1 cellular context compared by ENCODE assay signal in the genomic region with DNA sequence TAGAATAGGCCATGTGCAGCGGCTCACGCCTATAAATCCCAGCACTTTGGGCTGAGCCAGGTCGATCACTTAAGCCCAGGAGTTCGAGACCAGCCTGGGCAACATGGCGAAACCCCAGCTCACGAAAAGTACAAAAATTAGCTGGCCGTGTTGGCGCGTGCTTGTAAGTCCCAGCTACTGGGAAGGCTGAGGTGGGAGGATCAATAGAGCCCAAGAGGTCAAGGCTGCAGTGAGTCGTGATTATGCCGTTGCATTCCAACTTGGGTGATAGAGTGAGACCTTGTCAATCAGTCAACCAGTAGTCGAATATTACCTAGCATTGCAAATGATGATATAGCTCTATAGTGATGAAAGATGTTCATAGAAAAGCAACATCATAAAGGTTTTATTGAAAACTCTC.
TF ChIP-seq lines count a peak whose summit lies in the region.

No MANE protein-coding gene starts in this region.

TF ChIP-seq in GM23338, 12 proteins besides CTCF, POLR2A, EP300 and RAD21 (continued from another document):
- TF ChIP-seq, protein P1, sequence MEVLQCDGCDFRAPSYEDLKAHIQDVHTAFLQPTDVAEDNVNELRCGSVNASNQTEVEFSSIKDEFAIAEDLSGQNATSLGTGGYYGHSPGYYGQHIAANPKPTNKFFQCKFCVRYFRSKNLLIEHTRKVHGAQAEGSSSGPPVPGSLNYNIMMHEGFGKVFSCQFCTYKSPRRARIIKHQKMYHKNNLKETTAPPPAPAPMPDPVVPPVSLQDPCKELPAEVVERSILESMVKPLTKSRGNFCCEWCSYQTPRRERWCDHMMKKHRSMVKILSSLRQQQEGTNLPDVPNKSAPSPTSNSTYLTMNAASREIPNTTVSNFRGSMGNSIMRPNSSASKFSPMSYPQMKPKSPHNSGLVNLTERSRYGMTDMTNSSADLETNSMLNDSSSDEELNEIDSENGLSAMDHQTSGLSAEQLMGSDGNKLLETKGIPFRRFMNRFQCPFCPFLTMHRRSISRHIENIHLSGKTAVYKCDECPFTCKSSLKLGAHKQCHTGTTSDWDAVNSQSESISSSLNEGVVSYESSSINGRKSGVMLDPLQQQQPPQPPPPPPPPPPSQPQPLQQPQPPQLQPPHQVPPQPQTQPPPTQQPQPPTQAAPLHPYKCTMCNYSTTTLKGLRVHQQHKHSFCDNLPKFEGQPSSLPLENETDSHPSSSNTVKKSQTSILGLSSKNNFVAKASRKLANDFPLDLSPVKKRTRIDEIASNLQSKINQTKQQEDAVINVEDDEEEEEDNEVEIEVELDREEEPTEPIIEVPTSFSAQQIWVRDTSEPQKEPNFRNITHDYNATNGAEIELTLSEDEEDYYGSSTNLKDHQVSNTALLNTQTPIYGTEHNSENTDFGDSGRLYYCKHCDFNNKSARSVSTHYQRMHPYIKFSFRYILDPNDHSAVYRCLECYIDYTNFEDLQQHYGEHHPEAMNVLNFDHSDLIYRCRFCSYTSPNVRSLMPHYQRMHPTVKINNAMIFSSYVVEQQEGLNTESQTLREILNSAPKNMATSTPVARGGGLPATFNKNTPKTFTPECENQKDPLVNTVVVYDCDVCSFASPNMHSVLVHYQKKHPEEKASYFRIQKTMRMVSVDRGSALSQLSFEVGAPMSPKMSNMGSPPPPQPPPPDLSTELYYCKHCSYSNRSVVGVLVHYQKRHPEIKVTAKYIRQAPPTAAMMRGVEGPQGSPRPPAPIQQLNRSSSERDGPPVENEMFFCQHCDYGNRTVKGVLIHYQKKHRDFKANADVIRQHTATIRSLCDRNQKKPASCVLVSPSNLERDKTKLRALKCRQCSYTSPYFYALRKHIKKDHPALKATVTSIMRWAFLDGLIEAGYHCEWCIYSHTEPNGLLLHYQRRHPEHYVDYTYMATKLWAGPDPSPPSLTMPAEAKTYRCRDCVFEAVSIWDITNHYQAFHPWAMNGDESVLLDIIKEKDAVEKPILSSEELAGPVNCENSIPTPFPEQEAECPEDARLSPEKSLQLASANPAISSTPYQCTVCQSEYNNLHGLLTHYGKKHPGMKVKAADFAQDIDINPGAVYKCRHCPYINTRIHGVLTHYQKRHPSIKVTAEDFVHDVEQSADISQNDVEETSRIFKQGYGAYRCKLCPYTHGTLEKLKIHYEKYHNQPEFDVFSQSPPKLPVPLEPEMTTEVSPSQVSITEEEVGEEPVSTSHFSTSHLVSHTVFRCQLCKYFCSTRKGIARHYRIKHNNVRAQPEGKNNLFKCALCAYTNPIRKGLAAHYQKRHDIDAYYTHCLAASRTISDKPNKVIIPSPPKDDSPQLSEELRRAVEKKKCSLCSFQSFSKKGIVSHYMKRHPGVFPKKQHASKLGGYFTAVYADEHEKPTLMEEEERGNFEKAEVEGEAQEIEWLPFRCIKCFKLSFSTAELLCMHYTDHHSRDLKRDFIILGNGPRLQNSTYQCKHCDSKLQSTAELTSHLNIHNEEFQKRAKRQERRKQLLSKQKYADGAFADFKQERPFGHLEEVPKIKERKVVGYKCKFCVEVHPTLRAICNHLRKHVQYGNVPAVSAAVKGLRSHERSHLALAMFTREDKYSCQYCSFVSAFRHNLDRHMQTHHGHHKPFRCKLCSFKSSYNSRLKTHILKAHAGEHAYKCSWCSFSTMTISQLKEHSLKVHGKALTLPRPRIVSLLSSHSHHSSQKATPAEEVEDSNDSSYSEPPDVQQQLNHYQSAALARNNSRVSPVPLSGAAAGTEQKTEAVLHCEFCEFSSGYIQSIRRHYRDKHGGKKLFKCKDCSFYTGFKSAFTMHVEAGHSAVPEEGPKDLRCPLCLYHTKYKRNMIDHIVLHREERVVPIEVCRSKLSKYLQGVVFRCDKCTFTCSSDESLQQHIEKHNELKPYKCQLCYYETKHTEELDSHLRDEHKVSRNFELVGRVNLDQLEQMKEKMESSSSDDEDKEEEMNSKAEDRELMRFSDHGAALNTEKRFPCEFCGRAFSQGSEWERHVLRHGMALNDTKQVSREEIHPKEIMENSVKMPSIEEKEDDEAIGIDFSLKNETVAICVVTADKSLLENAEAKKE (CRISPR knock-in tag; IDR thresholded peaks at IDR 0.05) = no peak
- TF ChIP-seq ZNF114 (CRISPR knock-in tag; IDR thresholded peaks at IDR 0.05) = no peak
- TF ChIP-seq, protein P2, sequence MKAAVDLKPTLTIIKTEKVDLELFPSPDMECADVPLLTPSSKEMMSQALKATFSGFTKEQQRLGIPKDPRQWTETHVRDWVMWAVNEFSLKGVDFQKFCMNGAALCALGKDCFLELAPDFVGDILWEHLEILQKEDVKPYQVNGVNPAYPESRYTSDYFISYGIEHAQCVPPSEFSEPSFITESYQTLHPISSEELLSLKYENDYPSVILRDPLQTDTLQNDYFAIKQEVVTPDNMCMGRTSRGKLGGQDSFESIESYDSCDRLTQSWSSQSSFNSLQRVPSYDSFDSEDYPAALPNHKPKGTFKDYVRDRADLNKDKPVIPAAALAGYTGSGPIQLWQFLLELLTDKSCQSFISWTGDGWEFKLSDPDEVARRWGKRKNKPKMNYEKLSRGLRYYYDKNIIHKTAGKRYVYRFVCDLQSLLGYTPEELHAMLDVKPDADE (IDR thresholded peaks at IDR 0.05) = no peak
- no peak for TF ChIP-seq NANOG (IDR thresholded peaks at IDR 0.05; ENCODE audit: borderline replicate concordance)
- TF ChIP-seq, protein P3, sequence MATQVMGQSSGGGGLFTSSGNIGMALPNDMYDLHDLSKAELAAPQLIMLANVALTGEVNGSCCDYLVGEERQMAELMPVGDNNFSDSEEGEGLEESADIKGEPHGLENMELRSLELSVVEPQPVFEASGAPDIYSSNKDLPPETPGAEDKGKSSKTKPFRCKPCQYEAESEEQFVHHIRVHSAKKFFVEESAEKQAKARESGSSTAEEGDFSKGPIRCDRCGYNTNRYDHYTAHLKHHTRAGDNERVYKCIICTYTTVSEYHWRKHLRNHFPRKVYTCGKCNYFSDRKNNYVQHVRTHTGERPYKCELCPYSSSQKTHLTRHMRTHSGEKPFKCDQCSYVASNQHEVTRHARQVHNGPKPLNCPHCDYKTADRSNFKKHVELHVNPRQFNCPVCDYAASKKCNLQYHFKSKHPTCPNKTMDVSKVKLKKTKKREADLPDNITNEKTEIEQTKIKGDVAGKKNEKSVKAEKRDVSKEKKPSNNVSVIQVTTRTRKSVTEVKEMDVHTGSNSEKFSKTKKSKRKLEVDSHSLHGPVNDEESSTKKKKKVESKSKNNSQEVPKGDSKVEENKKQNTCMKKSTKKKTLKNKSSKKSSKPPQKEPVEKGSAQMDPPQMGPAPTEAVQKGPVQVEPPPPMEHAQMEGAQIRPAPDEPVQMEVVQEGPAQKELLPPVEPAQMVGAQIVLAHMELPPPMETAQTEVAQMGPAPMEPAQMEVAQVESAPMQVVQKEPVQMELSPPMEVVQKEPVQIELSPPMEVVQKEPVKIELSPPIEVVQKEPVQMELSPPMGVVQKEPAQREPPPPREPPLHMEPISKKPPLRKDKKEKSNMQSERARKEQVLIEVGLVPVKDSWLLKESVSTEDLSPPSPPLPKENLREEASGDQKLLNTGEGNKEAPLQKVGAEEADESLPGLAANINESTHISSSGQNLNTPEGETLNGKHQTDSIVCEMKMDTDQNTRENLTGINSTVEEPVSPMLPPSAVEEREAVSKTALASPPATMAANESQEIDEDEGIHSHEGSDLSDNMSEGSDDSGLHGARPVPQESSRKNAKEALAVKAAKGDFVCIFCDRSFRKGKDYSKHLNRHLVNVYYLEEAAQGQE (IDR thresholded peaks at IDR 0.05; ENCODE audit: unreplicated experiment) = no peak
